ENCODE assay signal across 16 cellular contexts in the genomic region with DNA sequence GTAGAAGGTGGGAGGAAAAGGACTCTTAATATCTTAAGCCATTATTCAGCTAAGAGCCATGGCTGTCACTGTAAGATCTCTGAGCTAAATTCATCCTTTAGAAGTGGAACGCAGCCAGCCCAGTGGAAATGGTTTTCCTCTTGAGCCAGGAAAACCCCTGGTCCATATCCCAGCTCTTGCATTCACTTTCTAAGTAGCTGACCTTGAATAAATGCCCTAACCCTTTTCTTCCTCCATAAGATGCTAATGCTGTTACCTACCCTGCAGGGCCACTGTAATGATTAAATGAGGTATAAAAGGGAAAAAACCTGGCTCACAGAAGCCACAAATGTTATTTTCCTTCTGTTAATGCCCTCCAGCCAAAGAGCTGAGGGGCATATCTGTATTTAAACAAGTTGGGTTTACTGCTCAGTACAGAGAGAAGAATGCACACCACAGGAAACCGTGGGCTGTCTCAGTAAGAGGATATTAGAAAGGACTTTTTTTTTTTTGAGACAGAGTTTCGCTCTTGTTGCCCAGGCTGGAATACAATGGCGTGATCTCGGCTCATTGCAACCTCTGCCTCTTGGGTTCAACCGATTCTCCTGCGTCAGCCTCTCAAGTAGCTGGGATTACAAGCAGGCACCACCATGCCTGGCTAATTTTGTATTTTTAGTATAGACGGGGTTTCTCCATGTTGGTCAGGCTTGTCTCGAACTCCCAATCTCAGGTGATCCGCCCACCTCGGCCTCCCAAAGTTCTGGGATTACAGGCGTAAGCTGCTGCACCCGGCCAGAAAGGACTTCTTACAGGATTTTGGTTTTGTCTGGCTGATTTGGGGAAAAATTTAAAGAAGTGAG. TPM values are rescaled to one million over a fixed set of nuclear protein-coding genes. Genes with fewer than 3 reads are reported as not detected.
DNase-seq lines count a peak whose midpoint lies in the region; ATAC-seq lines count a peak whose summit lies in the region.
"Had no signal": no experiment of that assay in that cellular context is flagged by ENCODE, and none has a peak within 500 bp of the region (broad histone marks: within the 10 kb centered on the region; RNA-seq: fewer than 3 reads in every experiment).

No MANE protein-coding gene starts in this region.

- peaks cover 32% of the 10 kb centered on the region for H3K4me1 Mint-ChIP-seq in activated CD4-positive, alpha-beta T cell treated with anti-CD3 and anti-CD28 coated beads, Interleukin-2, amount 10 ng/mL, durations not matched to agents 7 days and 5 days
- peaks cover 19% of the 10 kb centered on the region for H3K4me1 Mint-ChIP-seq in stimulated activated effector memory CD8-positive, alpha-beta T cell treated with anti-CD3 and anti-CD28 coated beads, Interleukin-12 subunit alpha, Interleukin-12 subunit beta, amount 100 ng/mL, for 72 hours

- H3K4me3 Mint-ChIP-seq in activated CD4-positive, alpha-beta T cell treated with anti-CD3 and anti-CD28 coated beads, Interleukin-2, amount 10 ng/mL, durations not matched to agents 7 days and 5 days = no peak overlapping the region
- no peak overlapping the region for H3K4me3 Mint-ChIP-seq in stimulated activated effector memory CD8-positive, alpha-beta T cell treated with anti-CD3 and anti-CD28 coated beads, Interleukin-12 subunit alpha, Interleukin-12 subunit beta, amount 100 ng/mL, for 72 hours
- H3K4me3 Mint-ChIP-seq: memory B cell had no signal

- ATAC-seq in stimulated activated effector memory CD8-positive, alpha-beta T cell treated with anti-CD3 and anti-CD28 coated beads, Interleukin-12 subunit alpha, Interleukin-12 subunit beta, amount 100 ng/mL, for 72 hours = peak; percentile 59
- ATAC-seq in HG02970 (IDR thresholded peaks at IDR 0.05; ENCODE audit: low FRiP score, unreplicated experiment) = no peak
- ATAC-seq: A549 had no signal

- no peaks in the 10 kb centered on the region for H3K9me3 Mint-ChIP-seq in activated CD4-positive, alpha-beta T cell treated with anti-CD3 and anti-CD28 coated beads, Interleukin-2, amount 10 ng/mL, durations not matched to agents 7 days and 5 days
- no peaks in the 10 kb centered on the region for H3K9me3 Mint-ChIP-seq in stimulated activated effector memory CD8-positive, alpha-beta T cell treated with anti-CD3 and anti-CD28 coated beads, Interleukin-12 subunit alpha, Interleukin-12 subunit beta, amount 100 ng/mL, for 72 hours
- H3K9me3 Mint-ChIP-seq: memory B cell had no signal

- H3K27me3 Mint-ChIP-seq in activated CD4-positive, alpha-beta T cell treated with anti-CD3 and anti-CD28 coated beads, Interleukin-2, amount 10 ng/mL, durations not matched to agents 7 days and 5 days = no peaks in the 10 kb centered on the region
- H3K27me3 Mint-ChIP-seq: memory B cell had no signal

- H3K27ac ChIP-seq in cingulate gyrus (ENCODE audit: low read depth, low read length) = peak overlapping the region; percentile 29
- H3K27ac ChIP-seq: A549, parathyroid adenoma had no signal

- H3K36me3 Mint-ChIP-seq in activated CD4-positive, alpha-beta T cell treated with anti-CD3 and anti-CD28 coated beads, Interleukin-2, amount 10 ng/mL, durations not matched to agents 7 days and 5 days (ENCODE audit: low read depth) = peaks cover 36% of the 10 kb centered on the region
- peaks cover 81% of the 10 kb centered on the region for H3K36me3 Mint-ChIP-seq in stimulated activated effector memory CD8-positive, alpha-beta T cell treated with anti-CD3 and anti-CD28 coated beads, Interleukin-12 subunit alpha, Interleukin-12 subunit beta, amount 100 ng/mL, for 72 hours

- no peak for DNase-seq in activated CD4-positive, alpha-beta T cell treated with anti-CD3 and anti-CD28 coated beads, Interleukin-2, amount 10 ng/mL, durations not matched to agents 7 days and 5 days
- no peak for DNase-seq in activated CD4-positive, alpha-beta T cell treated with anti-CD3 and anti-CD28 coated beads for 4 hours
- peak; percentile 47 for DNase-seq in NCI-H226
- no peak for DNase-seq in stimulated activated effector memory CD8-positive, alpha-beta T cell treated with anti-CD3 and anti-CD28 coated beads, Interleukin-12 subunit alpha, Interleukin-12 subunit beta, amount 100 ng/mL, for 72 hours (ENCODE audit: low spot score in 2 of 2)
- no peak for DNase-seq in GM19238 (ENCODE audit: insufficient read length, low spot score)
- no peak for DNase-seq in HPDE6-E6E7 (ENCODE audit: extremely low spot score)
- DNase-seq: activated CD4-positive, alpha-beta T cell treated with anti-CD3 and anti-CD28 coated beads, Interleukin-2, amount 50 U/mL, for 1 hour; activated naive CD4-positive, alpha-beta T cell treated with anti-CD3 and anti-CD28 coated beads, Interleukin-2, amount 50 U/mL, for 16 hours; cortex of kidney; SW 1271; upper lobe of left lung had no signal

- CTCF ChIA-PET in activated CD4-positive, alpha-beta T cell treated with anti-CD3 and anti-CD28 coated beads, Interleukin-2, amount 10 ng/mL, durations not matched to agents 7 days and 5 days (lab: Charles Lee) = interaction anchor here (1.0 to 2.1 kb wide), 9 partner anchors 10 to 203 kb away, joined by 3 to 9 read pairs (median 4); no protein-coding TSS in a partner anchor

- peak overlapping the region; percentile 71 for H3K27ac Mint-ChIP-seq in activated CD4-positive, alpha-beta T cell treated with anti-CD3 and anti-CD28 coated beads, Interleukin-2, amount 10 ng/mL, durations not matched to agents 7 days and 5 days
- H3K27ac Mint-ChIP-seq in stimulated activated effector memory CD8-positive, alpha-beta T cell treated with anti-CD3 and anti-CD28 coated beads, Interleukin-12 subunit alpha, Interleukin-12 subunit beta, amount 100 ng/mL, for 72 hours = peak overlapping the region; percentile 45
- H3K27ac Mint-ChIP-seq: memory B cell had no signal

- POLR2A ChIA-PET in activated CD4-positive, alpha-beta T cell treated with anti-CD3 and anti-CD28 coated beads, Interleukin-2, amount 10 ng/mL, durations not matched to agents 7 days and 5 days (lab: Charles Lee) = no interaction called here

RNA-seq across cellular contexts. Expression of a gene that starts 6.8 kb away (rescaled TPM):
- 10 to 100 TPM; 52.2 to 53.7 TPM for total RNA-seq in activated CD4-positive, alpha-beta T cell treated with anti-CD3 and anti-CD28 coated beads, Interleukin-2, amount 10 ng/mL, durations not matched to agents 7 days and 5 days

RNA-seq across cellular contexts. Expression of a gene that starts 20.4 kb away (rescaled TPM):
- total RNA-seq in activated CD4-positive, alpha-beta T cell treated with anti-CD3 and anti-CD28 coated beads, Interleukin-2, amount 10 ng/mL, durations not matched to agents 7 days and 5 days = 1 to 10 TPM; 2.7 to 3.5 TPM
